14 cellular contexts compared by ENCODE assay signal in the genomic region with DNA sequence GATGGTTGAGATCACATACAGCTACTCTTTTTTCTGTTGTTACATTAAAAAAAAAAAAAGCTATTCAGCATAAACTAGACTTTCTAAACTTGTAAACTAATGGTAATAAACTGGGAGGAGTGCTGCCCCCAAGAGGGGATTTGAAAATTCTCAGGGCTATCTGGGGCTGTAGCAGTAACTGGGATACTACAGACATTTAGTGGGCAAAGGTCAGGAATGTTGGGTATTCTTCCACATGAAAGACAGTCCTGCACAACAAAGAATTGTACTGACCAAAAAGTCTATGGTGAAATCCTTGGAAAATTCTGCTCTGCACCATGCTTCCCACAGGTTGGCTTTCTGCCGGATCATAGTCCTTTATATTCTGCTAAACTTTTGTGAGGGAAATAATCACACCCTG.
A peak's percentile ranks its signal among the peaks of the same experiment; 100 is the strongest.
DNase-seq lines count a peak whose midpoint lies in the region; ATAC-seq and TF ChIP-seq lines count a peak whose summit lies in the region.
"Had no signal": no experiment of that assay in that cellular context is flagged by ENCODE, and none has a peak within 500 bp of the region (broad histone marks: within the 10 kb centered on the region; RNA-seq: fewer than 3 reads in every experiment).

No MANE protein-coding gene starts in this region.

- H3K27ac ChIP-seq in GM23338 (ENCODE audit: low read depth) (no peak overlapping the region), PC-3 (ENCODE audit: low read length) (peak overlapping the region; percentile 73)
- H3K27ac ChIP-seq: coronary artery, right lobe of liver had no signal

- no peaks in the 10 kb centered on the region for H3K4me1 ChIP-seq in GM23338 (ENCODE audit: insufficient read depth)
- peaks cover 21% of the 10 kb centered on the region for H3K4me1 ChIP-seq in PC-3 (ENCODE audit: insufficient read depth, low read length)

- H3K4me1 Mint-ChIP-seq in GM23338 (peaks cover 8% of the 10 kb centered on the region), nephron progenitor cell (no peaks in the 10 kb centered on the region)
- H3K4me1 Mint-ChIP-seq: activated CD8-positive, alpha-beta memory T cell treated with anti-CD3 and anti-CD28 coated beads, Interleukin-2, amount 10 ng/mL, durations not matched to agents 7 days and 5 days; CD4-positive, alpha-beta memory T cell had no signal

- POLR2A ChIA-PET in PC-3 (lab: Charles Lee; ENCODE audit: unreplicated experiment) = interaction anchor here (0.6 kb wide), 1 partner anchor 442 kb away, joined by 3 read pairs; no protein-coding TSS in a partner anchor

- CTCF ChIA-PET in PC-3 (lab: Charles Lee) = interaction anchor here (0.6 to 0.7 kb wide), 2 partner anchors 209 to 387 kb away, joined by 3 read pairs; no protein-coding TSS in a partner anchor

- no peak overlapping the region for H3K9ac ChIP-seq in PC-3 (ENCODE audit: low read length)

- H3K27ac Mint-ChIP-seq in GM23338 (peak overlapping the region; percentile 76; the same call in 1 of the 2 replicates), nephron progenitor cell (no peak overlapping the region)
- H3K27ac Mint-ChIP-seq: activated CD8-positive, alpha-beta memory T cell treated with anti-CD3 and anti-CD28 coated beads, Interleukin-2, amount 10 ng/mL, durations not matched to agents 7 days and 5 days; activated naive CD8-positive, alpha-beta T cell; CD4-positive, alpha-beta memory T cell had no signal

- H4K20me1 ChIP-seq in GM23338 (replicated peaks; ENCODE audit: insufficient read depth) = no peaks in the 10 kb centered on the region
- H4K20me1 ChIP-seq in PC-3 (ENCODE audit: low read length) = no peaks in the 10 kb centered on the region

- DNase-seq in GM23338 (ENCODE audit: low spot score) = peak; percentile 65
- DNase-seq in PC-3 = peak; percentile 7
- peak; percentile 12 for DNase-seq in fibroblast of pulmonary artery (ENCODE audit: low read depth)
- DNase-seq in nephron progenitor cell = no peak
- DNase-seq in left colon = no peak
- no peak for DNase-seq in omental fat pad (ENCODE audit: low spot score)
- DNase-seq: activated CD8-positive, alpha-beta memory T cell treated with anti-CD3 and anti-CD28 coated beads, Interleukin-2, amount 10 ng/mL, durations not matched to agents 7 days and 5 days; CD4-positive, alpha-beta memory T cell; NCI-H345; right lobe of liver had no signal

- BruUV-seq in PC-3 (replicated peaks; lab: Mats Ljungman, UMichigan) = no TSS peak

- peak; percentile 52 to 78 for TF ChIP-seq CTCF in GM23338 (conservative IDR thresholded peaks at IDR 0.05; ENCODE audit: low read depth in 2 of 2)
- TF ChIP-seq CTCF in PC-3 (conservative IDR thresholded peaks at IDR 0.05; ENCODE audit: low read depth, low read length) = peak; percentile 40; the same call in 1 of the 2 replicates
- peak; percentile 18 for TF ChIP-seq CTCF in fibroblast of pulmonary artery (IDR thresholded peaks at IDR 0.05; ENCODE audit: low read length, missing control alignments)
- peak; percentile 9 for TF ChIP-seq CTCF in nephron progenitor cell (IDR thresholded peaks at IDR 0.05)
- no peak for TF ChIP-seq CTCF in omental fat pad (IDR thresholded peaks at IDR 0.05)

- H2AFZ ChIP-seq in GM23338 (peak overlapping the region; percentile 45; the same call in 1 of the 2 replicates), PC-3 (ENCODE audit: low read length) (no peak overlapping the region)

- H3K9me3 ChIP-seq in PC-3 (ENCODE audit: low read length) = peaks cover 7% of the 10 kb centered on the region; the same call in 1 of the 2 replicates
- H3K9me3 ChIP-seq: right lobe of liver had no signal

- peaks cover 4% of the 10 kb centered on the region; the same call in 1 of the 2 replicates for H3K36me3 ChIP-seq in GM23338 (ENCODE audit: insufficient read depth)
- no peaks in the 10 kb centered on the region; the same call in 1 of the 2 replicates for H3K36me3 ChIP-seq in PC-3 (ENCODE audit: low read depth, low read length)
- H3K36me3 ChIP-seq: right lobe of liver had no signal

- H3K4me3 ChIP-seq in GM23338 (no peak overlapping the region), PC-3 (ENCODE audit: low read length) (no peak overlapping the region), fibroblast of pulmonary artery (replicated peaks; ENCODE audit: low read depth, low read length) (no peak overlapping the region)
- H3K4me3 ChIP-seq: coronary artery, right lobe of liver had no signal

- intact Hi-C loops in PC-3 (cut with micrococcal nuclease) (no loop called here), left colon (cut with DNase I, micrococcal nuclease) (no loop called here)

- peaks cover 15% of the 10 kb centered on the region for H3K9me3 Mint-ChIP-seq in GM23338
- peaks cover 25% of the 10 kb centered on the region for H3K9me3 Mint-ChIP-seq in nephron progenitor cell

- H3K27me3 Mint-ChIP-seq in GM23338 (ENCODE audit: insufficient read depth, low read depth, poor library complexity) (no peaks in the 10 kb centered on the region), nephron progenitor cell (ENCODE audit: low read depth, poor library complexity) (no peaks in the 10 kb centered on the region)
- H3K27me3 Mint-ChIP-seq: activated CD8-positive, alpha-beta memory T cell treated with anti-CD3 and anti-CD28 coated beads, Interleukin-2, amount 10 ng/mL, durations not matched to agents 7 days and 5 days; activated naive CD8-positive, alpha-beta T cell; CD4-positive, alpha-beta memory T cell had no signal

- H3K27me3 ChIP-seq in GM23338 (ENCODE audit: insufficient read depth) = no peaks in the 10 kb centered on the region
- no peaks in the 10 kb centered on the region for H3K27me3 ChIP-seq in PC-3 (ENCODE audit: low read length)
- H3K27me3 ChIP-seq: right lobe of liver had no signal

- H3K4me2 ChIP-seq in GM23338 = no peak overlapping the region
- peak overlapping the region; percentile 63; the same call in 1 of the 2 replicates for H3K4me2 ChIP-seq in PC-3 (ENCODE audit: low read length)

- H3K36me3 Mint-ChIP-seq in GM23338 (ENCODE audit: low read depth) = peaks cover 7% of the 10 kb centered on the region; the same call in 2 of the 3 replicates
- peaks cover 9% of the 10 kb centered on the region for H3K36me3 Mint-ChIP-seq in nephron progenitor cell (ENCODE audit: low read depth)
- H3K36me3 Mint-ChIP-seq: activated CD8-positive, alpha-beta memory T cell treated with anti-CD3 and anti-CD28 coated beads, Interleukin-2, amount 10 ng/mL, durations not matched to agents 7 days and 5 days; activated naive CD8-positive, alpha-beta T cell; CD4-positive, alpha-beta memory T cell had no signal

- H3F3A ChIP-seq in GM23338 (replicated peaks; ENCODE audit: low read depth) (no peaks in the 10 kb centered on the region), PC-3 (ENCODE audit: low read length, unreplicated experiment) (no peaks in the 10 kb centered on the region)

- H3K9me2 ChIP-seq in GM23338 (ENCODE audit: insufficient read depth) = no peaks in the 10 kb centered on the region; the same call in none of the 2 replicates
- no peaks in the 10 kb centered on the region for H3K9me2 ChIP-seq in PC-3 (replicated peaks; ENCODE audit: low read length)

- no peaks in the 10 kb centered on the region for H3K79me2 ChIP-seq in GM23338 (replicated peaks; ENCODE audit: insufficient read depth)
- H3K79me2 ChIP-seq in PC-3 (ENCODE audit: low read length) = no peaks in the 10 kb centered on the region

- ATAC-seq in GM23338 (peak; percentile 82), PC-3 (peak; percentile 48), HG02884 (IDR thresholded peaks at IDR 0.05; ENCODE audit: unreplicated experiment) (no peak), left colon (no peak), omental fat pad (ENCODE audit: low FRiP score) (no peak), GM18870 (IDR thresholded peaks at IDR 0.05; ENCODE audit: unreplicated experiment) (no peak)
- ATAC-seq: activated CD8-positive, alpha-beta memory T cell treated with anti-CD3 and anti-CD28 coated beads, Interleukin-2, amount 10 ng/mL, durations not matched to agents 7 days and 5 days had no signal

- no peak overlapping the region for H3K4me3 Mint-ChIP-seq in GM23338
- H3K4me3 Mint-ChIP-seq in nephron progenitor cell = no peak overlapping the region
- H3K4me3 Mint-ChIP-seq: activated CD8-positive, alpha-beta memory T cell treated with anti-CD3 and anti-CD28 coated beads, Interleukin-2, amount 10 ng/mL, durations not matched to agents 7 days and 5 days; activated naive CD8-positive, alpha-beta T cell; CD4-positive, alpha-beta memory T cell had no signal

Comparison
In these comparisons a context has a peak if more than half of its experiments do, and no peak if none do; other contexts are left out.
1. ATAC-seq: peak in GM23338 (single experiment) and PC-3 (single experiment); none in HG02884 (single experiment), left colon (single experiment), omental fat pad (single experiment) and GM18870 (single experiment).
2. DNase-seq: peak in GM23338 (single experiment), PC-3 (single experiment) and fibroblast of pulmonary artery (single experiment); none in nephron progenitor cell (single experiment), left colon (0 of 2) and omental fat pad (single experiment).
3. CTCF ChIP-seq: peak in GM23338 (2 of 2), PC-3 (single experiment), fibroblast of pulmonary artery (single experiment) and nephron progenitor cell (single experiment); none in omental fat pad (0 of 3).